In genomic region chr11:17892409-17892808, GRCh38 we compare ENCODE assay signal across 31 cellular contexts.
"Had no signal": no experiment of that assay in that cellular context is flagged by ENCODE, and none has a peak within 500 bp of the region (broad histone marks: within the 10 kb centered on the region; RNA-seq: fewer than 3 reads in every experiment).

No MANE protein-coding gene starts in this region.

- ATAC-seq: activated CD4-positive, CD25-positive, alpha-beta regulatory T cell treated with anti-CD3 and anti-CD28 coated beads, Interleukin-2, amount 50 U/mL, for 24 hours; activated CD8-positive, alpha-beta T cell treated with anti-CD3 and anti-CD28 coated beads for 36 hours; activated T-cell treated with anti-CD3 and anti-CD28 coated beads, Interleukin-2, amount 50 U/mL, for 4 hours; activated T-helper 17 cell treated with anti-CD3 and anti-CD28 coated beads, Interleukin-2, amount 50 U/mL, for 72 hours; body of pancreas; esophagus mucosa; foreskin keratinocyte; gastrocnemius medialis; T-helper 17 cell had no signal

- DNase-seq: activated B cell treated with CpG ODN at 0.5 μM for 24 hours; activated CD4-positive, alpha-beta T cell treated with anti-CD3 and anti-CD28 coated beads for 48 hours; activated CD4-positive, alpha-beta T cell treated with anti-CD3 and anti-CD28 coated beads, Interleukin-2, amount 50 U/mL, for 1 hour; activated CD4-positive, alpha-beta T cell treated with anti-CD3 and anti-CD28 coated beads, Interleukin-2, amount 50 U/mL, for 48 hours; activated CD8-positive, alpha-beta memory T cell treated with anti-CD3 and anti-CD28 coated beads for 24 hours; activated CD8-positive, alpha-beta T cell treated with anti-CD3 and anti-CD28 coated beads for 36 hours; activated effector memory CD4-positive, alpha-beta T cell treated with Interleukin-2 at 50 U/mL for 16 hours; activated gamma-delta T cell treated with Interleukin-2 at 50 U/mL for 16 hours; activated naive CD4-positive, alpha-beta T cell treated with anti-CD3 and anti-CD28 coated beads, Interleukin-2, amount 50 U/mL, for 16 hours; activated naive CD4-positive, alpha-beta T cell treated with Interleukin-2 at 50 U/mL for 16 hours; activated T-cell treated with anti-CD3 and anti-CD28 coated beads, Interleukin-2, amount 50 U/mL, for 4 hours; amygdala; aorta; body of pancreas; central memory CD4-positive, alpha-beta T cell; cerebellar nuclear complex; colonic mucosa; effector CD8-positive, alpha-beta T cell; foreskin keratinocyte; gastrocnemius medialis; glutamatergic neuron; T-helper 1 cell; T-helper 17 cell; T1000; WERI-Rb-1 had no signal

- H3K27ac ChIP-seq: body of pancreas, cardiac muscle cell, colonic mucosa, foreskin keratinocyte, gastrocnemius medialis, WERI-Rb-1 had no signal

- H3K9me3 ChIP-seq: body of pancreas, colonic mucosa, gastrocnemius medialis had no signal

- H3K36me3 ChIP-seq: cardiac muscle cell, colonic mucosa, gastrocnemius medialis had no signal

- FAIRE-seq: endometrium, endothelial cell of umbilical vein had no signal

- H3K4me1 ChIP-seq: body of pancreas, colonic mucosa, foreskin keratinocyte, gastrocnemius medialis had no signal

- H3K4me3 ChIP-seq: body of pancreas, cardiac muscle cell, colonic mucosa, gastrocnemius medialis had no signal

- H3K27me3 ChIP-seq: body of pancreas, cardiac muscle cell, colonic mucosa, foreskin keratinocyte, gastrocnemius medialis had no signal
